ENCODE assay signal across 17 cellular contexts in genomic region chr9:14906654-14907359, GRCh38. TPM values are rescaled to one million over a fixed set of nuclear protein-coding genes. Genes with fewer than 3 reads are reported as not detected.
DNase-seq lines count a peak whose midpoint lies in the region; ATAC-seq and TF ChIP-seq lines count a peak whose summit lies in the region.
"Had no signal": no experiment of that assay in that cellular context is flagged by ENCODE, and none has a peak within 500 bp of the region (broad histone marks: within the 10 kb centered on the region; RNA-seq: fewer than 3 reads in every experiment).

No MANE protein-coding gene starts in this region.

- H3K27ac ChIP-seq in endodermal cell (ENCODE audit: low read depth, low read length) (no peak overlapping the region), muscle layer of duodenum (ENCODE audit: low read length) (peak overlapping the region; percentile 35), PC-9 (no peak overlapping the region)

- POLR2A ChIA-PET in PC-9 (lab: Charles Lee; ENCODE audit: unreplicated experiment): no interaction called here

- H3K4me3 ChIP-seq in endodermal cell (ENCODE audit: low read length): peak overlapping the region; percentile 27
- H3K4me3 ChIP-seq in muscle layer of duodenum (ENCODE audit: low read depth in 1 of 2, low read length in 2 of 2): peak overlapping the region in 1 of 2 donors; percentile 35
- H3K4me3 ChIP-seq in PC-9: no peak overlapping the region

- no peaks in the 10 kb centered on the region for H3K36me3 Mint-ChIP-seq in endodermal cell (ENCODE audit: low read depth)
- no peaks in the 10 kb centered on the region for H3K36me3 Mint-ChIP-seq in effector memory CD8-positive, alpha-beta T cell (ENCODE audit: insufficient read depth)
- H3K36me3 Mint-ChIP-seq: activated naive CD8-positive, alpha-beta T cell treated with anti-CD3 and anti-CD28 coated beads for 36 hours; T-cell had no signal

- no peaks in the 10 kb centered on the region for H3F3A ChIP-seq in PC-9 (ENCODE audit: insufficient read depth, low read depth)

- no peak for TF ChIP-seq CTCF in endodermal cell (conservative IDR thresholded peaks at IDR 0.05)
- no peak for TF ChIP-seq CTCF in PC-9 (conservative IDR thresholded peaks at IDR 0.05)

- no peaks in the 10 kb centered on the region for H3K27me3 Mint-ChIP-seq in endodermal cell (ENCODE audit: insufficient read depth)
- H3K27me3 Mint-ChIP-seq in effector memory CD8-positive, alpha-beta T cell: no peaks in the 10 kb centered on the region
- H3K27me3 Mint-ChIP-seq: activated B cell treated with CpG ODN at 0.5 μM for 24 hours; activated naive CD8-positive, alpha-beta T cell treated with anti-CD3 and anti-CD28 coated beads for 36 hours had no signal

- no peak for DNase-seq in Right ventricle myocardium inferior (ENCODE audit: missing footprints)
- no peak for DNase-seq in cardiac septum (ENCODE audit: low spot score)
- DNase-seq in endodermal cell: no peak
- no peak for DNase-seq in effector memory CD8-positive, alpha-beta T cell
- DNase-seq in effector CD4-positive, alpha-beta T cell: no peak
- DNase-seq in PC-9: no peak
- DNase-seq: 8988T; activated B cell treated with CpG ODN at 0.5 μM for 24 hours; activated naive CD8-positive, alpha-beta T cell treated with anti-CD3 and anti-CD28 coated beads for 36 hours; DMS 273 treated with DMSO at 0.1 percent for 48 hours; hypothalamus; Karpas-422; left cardiac atrium; pancreas; T-cell had no signal

- ATAC-seq in Right ventricle myocardium inferior: peak; percentile 12
- ATAC-seq in effector memory CD8-positive, alpha-beta T cell (replicated peaks): no peak
- no peak for ATAC-seq in GM21381 (IDR thresholded peaks at IDR 0.05; ENCODE audit: unreplicated experiment)
- ATAC-seq: T-cell had no signal

- H3K27ac Mint-ChIP-seq in endodermal cell: peak overlapping the region; percentile 12
- H3K27ac Mint-ChIP-seq in effector memory CD8-positive, alpha-beta T cell: no peak overlapping the region
- H3K27ac Mint-ChIP-seq: activated B cell treated with CpG ODN at 0.5 μM for 24 hours; activated naive CD8-positive, alpha-beta T cell treated with anti-CD3 and anti-CD28 coated beads for 36 hours; T-cell had no signal

- H3K4me1 ChIP-seq in endodermal cell (ENCODE audit: control insufficient read depth, insufficient read depth, low read length) (peaks cover 27% of the 10 kb centered on the region), muscle layer of duodenum (ENCODE audit: control insufficient read depth in 1 of 2, insufficient read depth in 2 of 2, low read length in 2 of 2) (peaks cover 0 to 5% of the 10 kb centered on the region in 2 donors), PC-9 (replicated peaks; ENCODE audit: insufficient read depth) (peaks cover 5% of the 10 kb centered on the region; the same call in 1 of the 2 replicates)

- H3K27me3 ChIP-seq in endodermal cell (ENCODE audit: control insufficient read depth, insufficient read depth, low read length, poor library complexity, severe bottlenecking) (no peaks in the 10 kb centered on the region), muscle layer of duodenum (ENCODE audit: low read depth, low read length) (no peaks in the 10 kb centered on the region), PC-9 (ENCODE audit: insufficient read depth, low read depth) (no peaks in the 10 kb centered on the region)
- H3K27me3 ChIP-seq: pancreas had no signal

- H4K20me1 ChIP-seq in PC-9 (ENCODE audit: insufficient read depth): no peaks in the 10 kb centered on the region

- 50% methylated on average over 1 to 2 of the region's 2 CpGs for WGBS in endodermal cell (ENCODE audit: insufficient coverage in 1 of 2, insufficient read length in 1 of 2), 2 experiments

- no peaks in the 10 kb centered on the region for H3K9me3 Mint-ChIP-seq in endodermal cell
- peaks cover 0 to 2% of the 10 kb centered on the region in 2 donors for H3K9me3 Mint-ChIP-seq in effector memory CD8-positive, alpha-beta T cell
- H3K9me3 Mint-ChIP-seq: activated B cell treated with CpG ODN at 0.5 μM for 24 hours; activated naive CD8-positive, alpha-beta T cell treated with anti-CD3 and anti-CD28 coated beads for 36 hours; T-cell had no signal

- no peaks in the 10 kb centered on the region for H3K9me2 ChIP-seq in PC-9 (ENCODE audit: insufficient read depth)

- no TSS peak for BruUV-seq in PC-9 (replicated peaks; lab: Mats Ljungman, UMichigan)

- CTCF ChIA-PET in PC-9 (lab: Charles Lee): no interaction called here

- H3K4me2 ChIP-seq in PC-9: no peak overlapping the region

- H3K4me1 Mint-ChIP-seq in endodermal cell: peaks cover 55% of the 10 kb centered on the region
- H3K4me1 Mint-ChIP-seq in effector memory CD8-positive, alpha-beta T cell (ENCODE audit: low read depth in 2 of 2): no peaks in the 10 kb centered on the region
- H3K4me1 Mint-ChIP-seq: activated B cell treated with CpG ODN at 0.5 μM for 24 hours; activated naive CD8-positive, alpha-beta T cell treated with anti-CD3 and anti-CD28 coated beads for 36 hours; T-cell had no signal

- H2AFZ ChIP-seq in PC-9: no peak overlapping the region

- intact Hi-C loops in Right ventricle myocardium inferior (cut with DNase I): no loop called here
- intact Hi-C loops in cardiac septum (cut with DNase I): no loop called here
- intact Hi-C loops in PC-9 (cut with micrococcal nuclease; ENCODE audit: unreplicated experiment): no loop called here

- H3K79me2 ChIP-seq in PC-9 (ENCODE audit: low read depth): no peaks in the 10 kb centered on the region

- H3K36me3 ChIP-seq in endodermal cell (ENCODE audit: control insufficient read depth, insufficient read depth, low read length) (no peaks in the 10 kb centered on the region), muscle layer of duodenum (ENCODE audit: control insufficient read depth in 1 of 2, insufficient read depth in 2 of 2, low read length in 2 of 2) (no peaks in the 10 kb centered on the region), PC-9 (ENCODE audit: low read depth) (no peaks in the 10 kb centered on the region)
- H3K36me3 ChIP-seq: pancreas had no signal

- H3K9me3 ChIP-seq in endodermal cell (ENCODE audit: control insufficient read depth, low read length) (no peaks in the 10 kb centered on the region), muscle layer of duodenum (ENCODE audit: control insufficient read depth in 1 of 2, low read length in 2 of 2) (no peaks in the 10 kb centered on the region), PC-9 (ENCODE audit: insufficient read depth, low read depth) (no peaks in the 10 kb centered on the region)
- H3K9me3 ChIP-seq: pancreas had no signal

- no peak overlapping the region for H3K4me3 Mint-ChIP-seq in endodermal cell
- no peak overlapping the region for H3K4me3 Mint-ChIP-seq in effector memory CD8-positive, alpha-beta T cell
- H3K4me3 Mint-ChIP-seq: activated B cell treated with CpG ODN at 0.5 μM for 24 hours; activated naive CD8-positive, alpha-beta T cell treated with anti-CD3 and anti-CD28 coated beads for 36 hours; T-cell had no signal

- H3K9ac ChIP-seq in endodermal cell (ENCODE audit: extremely low read depth, low read length, poor library complexity, severe bottlenecking): no peak overlapping the region

RNA-seq across cellular contexts. Expression of gene FREM1, which starts 3.4 kb away (rescaled TPM):
- total RNA-seq in Right ventricle myocardium inferior (2.9 TPM), cardiac septum (2.4 TPM), endodermal cell (10 to 100 TPM in 1 of 2 donors, 1 to 10 TPM in 1; 8.6 to 21.0 TPM), PC-9 (2021) (0.17 and 0.45 TPM in 2 replicates)
- 33.0 TPM for polyA plus RNA-seq in endodermal cell (2013, experiment 1 of 2)
- 38.5 TPM for polyA plus RNA-seq in endodermal cell (2013, experiment 2 of 2)
- total RNA-seq: activated B cell treated with CpG ODN at 0.5 μM for 24 hours; activated naive CD8-positive, alpha-beta T cell treated with anti-CD3 and anti-CD28 coated beads for 36 hours had no signal
